ENCODE assay signal across 8 cellular contexts in the genomic region with DNA sequence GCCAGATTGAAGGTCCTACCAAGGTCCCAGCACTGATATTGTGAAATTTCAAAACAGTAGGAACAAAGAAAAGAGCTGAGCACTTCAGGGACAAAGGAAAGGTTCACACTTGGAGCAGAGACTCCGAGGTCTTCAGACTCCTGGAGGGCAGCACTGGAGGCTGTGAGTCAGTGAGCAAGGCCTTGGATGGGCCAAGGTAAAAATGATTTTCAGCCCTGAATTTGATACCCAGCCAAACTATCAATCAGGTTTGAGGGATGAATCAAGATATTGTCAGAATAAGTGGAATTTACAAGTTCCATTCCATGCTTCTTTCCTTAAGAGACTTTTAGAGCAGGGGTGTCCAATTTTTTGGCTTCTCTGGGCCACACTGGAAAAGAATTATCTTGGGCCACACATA.
"Had no signal": no experiment of that assay in that cellular context is flagged by ENCODE, and none has a peak within 500 bp of the region (broad histone marks: within the 10 kb centered on the region; RNA-seq: fewer than 3 reads in every experiment).

No MANE protein-coding gene starts in this region.

- H2AFZ ChIP-seq: GM23248 had no signal

- H3K4me1 ChIP-seq: HAP-1 had no signal

- H3K27ac ChIP-seq: GM23248, HL-60 had no signal

- DNase-seq: GOT3, H7, IMR-90 had no signal

- H3K36me3 ChIP-seq: HAP-1 had no signal

- ATAC-seq: HCT116, K562 had no signal

- H3K9ac ChIP-seq: GM23248 had no signal

- H3K4me3 ChIP-seq: GM23248, HAP-1, K562 had no signal

- FAIRE-seq: K562 had no signal

- H3K9me3 ChIP-seq: HAP-1 had no signal
